Comparison of ENCODE assay signal across 1 cellular context in genomic region chr19:49085020-49085867, GRCh38.
TF ChIP-seq lines count a peak whose summit lies in the region.

Gene SNRNP70, plus strand, starts transcription at chr19:49085451. Its CDS starts 964 bp downstream, at chr19:49086415.

TF ChIP-seq in GM12878, 131 proteins besides CTCF, POLR2A, EP300 and RAD21 (continued from another document):
- no peak for TF ChIP-seq ZBTB4 (CRISPR knock-in tag; IDR thresholded peaks at IDR 0.05)
- TF ChIP-seq BHLHE40 (IDR thresholded peaks at IDR 0.05; ENCODE audit: borderline replicate concordance in 1 of 2, low read depth in 2 of 2, low read length in 1 of 2) = peak; percentile 36 to 88; a peak in 3 of 4 replicates
- peak; percentile 76 for TF ChIP-seq SP1 (IDR thresholded peaks at IDR 0.05; ENCODE audit: low read depth, low read length)
- peak; percentile 91; the same call in 1 of the 2 replicates for TF ChIP-seq PML (IDR thresholded peaks at IDR 0.05; ENCODE audit: low read length)
- peak; percentile 89 for TF ChIP-seq NKRF (conservative IDR thresholded peaks at IDR 0.05)
- peak; percentile 18; the same call in 1 of the 2 replicates for TF ChIP-seq EED (IDR thresholded peaks at IDR 0.05; ENCODE audit: low read depth)
- no peak for TF ChIP-seq SREBF2 (IDR thresholded peaks at IDR 0.05; ENCODE audit: low read length)
- peak; percentile 71 for TF ChIP-seq DPF2 (IDR thresholded peaks at IDR 0.05)
- TF ChIP-seq RCOR1 (conservative IDR thresholded peaks at IDR 0.05; ENCODE audit: low read depth, low read length) = peak; percentile 94
- TF ChIP-seq USF1 (IDR thresholded peaks at IDR 0.05; ENCODE audit: borderline replicate concordance, extremely low read length, insufficient read depth, low read depth, low read length) = no peak
- TF ChIP-seq MAX (IDR thresholded peaks at IDR 0.05; ENCODE audit: low read depth, low read length) = peak; percentile 57; the same call in 1 of the 2 replicates
- TF ChIP-seq MLLT1 (IDR thresholded peaks at IDR 0.05) = peak; percentile 65
- TF ChIP-seq MXI1 (IDR thresholded peaks at IDR 0.05; ENCODE audit: low read depth, low read length) = peak; percentile 47
- 0 out of 2 replicates have a peak, but pooled peaks have one; percentile 46 for TF ChIP-seq WRNIP1 (IDR thresholded peaks at IDR 0.05; ENCODE audit: borderline replicate concordance, low read depth, low read length)
- TF ChIP-seq POU2F2 (IDR thresholded peaks at IDR 0.05; ENCODE audit: borderline replicate concordance, low read depth, low read length) = peak; percentile 84; the same call in 2 of the 3 replicates
- TF ChIP-seq CUX1 (IDR thresholded peaks at IDR 0.05; ENCODE audit: insufficient replicate concordance, low read depth, low read length) = peak; percentile 55
- peak; percentile 74 for TF ChIP-seq BRCA1 (IDR thresholded peaks at IDR 0.05; ENCODE audit: low read depth, low read length)
- peak; percentile 71; the same call in 1 of the 2 replicates for TF ChIP-seq SIN3A (IDR thresholded peaks at IDR 0.05; ENCODE audit: low read depth, low read length)
- TF ChIP-seq NRF1 (conservative IDR thresholded peaks at IDR 0.05; ENCODE audit: low read depth, low read length) = peak; percentile 90
- peak in 1 of 2 experiments; percentile 52; a peak in 1 of 4 replicates for TF ChIP-seq IKZF2 (IDR thresholded peaks at IDR 0.05)
- 0 out of 2 replicates have a peak, but pooled peaks have one; percentile 53 for TF ChIP-seq SMARCA5 (IDR thresholded peaks at IDR 0.05)
- TF ChIP-seq CBX5 (IDR thresholded peaks at IDR 0.05; ENCODE audit: low read depth) = no peak
- 0 out of 2 replicates have a peak, but pooled peaks have one; percentile 17 for TF ChIP-seq JUND (IDR thresholded peaks at IDR 0.05; ENCODE audit: low read depth, low read length)
- TF ChIP-seq EGR1 (IDR thresholded peaks at IDR 0.05; ENCODE audit: borderline replicate concordance in 1 of 2, low read depth in 2 of 2, low read length in 2 of 2) = 0 out of 3 replicates have a peak, but pooled peaks of 1 of the 2 experiments have one; percentile 51
- peak; percentile 84 for TF ChIP-seq BACH1 (IDR thresholded peaks at IDR 0.05; ENCODE audit: borderline replicate concordance)
- TF ChIP-seq PAX5 (IDR thresholded peaks at IDR 0.05; ENCODE audit: borderline replicate concordance, low read depth, low read length) = 0 out of 2 replicates have a peak, but pooled peaks have one; percentile 40
- no peak for TF ChIP-seq USF2 (IDR thresholded peaks at IDR 0.05; ENCODE audit: borderline replicate concordance, low read depth, low read length)
- peak; percentile 62; the same call in 1 of the 2 replicates for TF ChIP-seq HDGF (IDR thresholded peaks at IDR 0.05)
- peak; percentile 50; the same call in 1 of the 2 replicates for TF ChIP-seq ZBTB40 (IDR thresholded peaks at IDR 0.05; ENCODE audit: borderline replicate concordance)
- TF ChIP-seq CREB1 (IDR thresholded peaks at IDR 0.05; ENCODE audit: low read depth) = peak; percentile 72
- peak; percentile 92 for TF ChIP-seq KLF5 (IDR thresholded peaks at IDR 0.05; ENCODE audit: partially characterized antibody)
- no peak for TF ChIP-seq ZZZ3 (IDR thresholded peaks at IDR 0.05; ENCODE audit: control insufficient read depth, insufficient read length, low read depth)
- TF ChIP-seq BCLAF1 (IDR thresholded peaks at IDR 0.05) = no peak; the same call in 1 of the 2 replicates
TF ChIP-seq in GM12878: peak in this region for 63.
